ENCODE assay signal across 15 cellular contexts in the genomic region with DNA sequence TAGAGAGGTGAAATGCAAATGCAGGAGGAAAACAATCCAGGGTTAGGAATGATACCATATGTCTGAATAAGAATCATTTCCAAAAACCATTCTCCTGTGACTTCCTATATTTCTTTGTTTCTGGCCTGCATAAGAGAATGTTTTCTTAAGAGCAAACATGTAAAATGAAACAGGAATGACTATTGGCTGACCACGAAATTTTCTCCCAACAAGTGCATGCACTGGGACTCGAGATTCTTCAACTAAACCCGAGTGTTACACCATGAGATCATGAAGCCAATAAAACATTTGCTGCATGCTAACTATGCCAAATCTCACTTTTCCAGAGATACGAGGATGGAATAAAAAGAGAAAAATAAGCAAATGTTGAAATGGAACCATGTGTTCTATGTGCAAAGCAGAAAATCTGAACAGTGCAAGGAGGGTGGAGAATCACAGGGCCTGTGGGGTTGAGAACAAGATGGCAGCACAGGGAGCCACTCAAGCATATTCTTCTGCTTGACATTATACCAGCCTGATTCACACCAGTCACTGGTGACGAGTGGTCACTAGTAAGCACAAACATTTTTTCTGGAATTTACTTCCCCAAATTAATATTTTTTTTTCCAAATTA.
DNase-seq lines count a peak whose midpoint lies in the region; ATAC-seq and TF ChIP-seq lines count a peak whose summit lies in the region.
"Had no signal": no experiment of that assay in that cellular context is flagged by ENCODE, and none has a peak within 500 bp of the region (broad histone marks: within the 10 kb centered on the region; RNA-seq: fewer than 3 reads in every experiment).

No MANE protein-coding gene starts in this region.

- H2BK15ac ChIP-seq in mesenchymal stem cell (ENCODE audit: low read depth, poor library complexity, severe bottlenecking) = no peak overlapping the region

- no peaks in the 10 kb centered on the region for H3K79me1 ChIP-seq in mesenchymal stem cell (replicated peaks; ENCODE audit: low read length, poor library complexity, severe bottlenecking)

- no peak overlapping the region for H2BK120ac ChIP-seq in mesenchymal stem cell (ENCODE audit: low read depth, low read length)

- H2AK5ac ChIP-seq in mesenchymal stem cell (ENCODE audit: low read length, severe bottlenecking) = no peak overlapping the region

- 29% methylated on average over 4 of the region's 5 CpGs for WGBS in mesenchymal stem cell
- 29 to 43% (median 42%) methylated on average over 5 of the region's 5 CpGs for WGBS in psoas muscle, 3 donors

- H3K4me1 ChIP-seq in mesenchymal stem cell (ENCODE audit: control insufficient read depth, insufficient read depth, low read depth, low read length) = peaks cover 3% of the 10 kb centered on the region
- H3K4me1 ChIP-seq in psoas muscle = no peaks in the 10 kb centered on the region

- no peaks in the 10 kb centered on the region for H3K9me3 ChIP-seq in mesenchymal stem cell (ENCODE audit: control insufficient read depth, low read length)
- no peaks in the 10 kb centered on the region for H3K9me3 ChIP-seq in psoas muscle

- H3K4me2 ChIP-seq in mesenchymal stem cell (ENCODE audit: low read length, poor library complexity, severe bottlenecking) = no peak overlapping the region

- H3K27ac ChIP-seq in mesenchymal stem cell (ENCODE audit: low read length, poor library complexity, severe bottlenecking) = peak overlapping the region; percentile 97
- no peak overlapping the region for H3K27ac ChIP-seq in psoas muscle

- H3K36me3 ChIP-seq in mesenchymal stem cell (ENCODE audit: control insufficient read depth in 1 of 2, insufficient read depth in 2 of 2, low read depth in 1 of 2, low read length in 2 of 2) = no peaks in the 10 kb centered on the region
- no peaks in the 10 kb centered on the region for H3K36me3 ChIP-seq in psoas muscle (ENCODE audit: insufficient read depth in 1 of 2, low read depth in 1 of 2)

- ATAC-seq in Right ventricle myocardium inferior (peak; percentile 76), HG02981 (IDR thresholded peaks at IDR 0.05; ENCODE audit: unreplicated experiment) (no peak), GM21717 (IDR thresholded peaks at IDR 0.05; ENCODE audit: unreplicated experiment) (no peak), psoas muscle (no peak)

- H2BK12ac ChIP-seq in mesenchymal stem cell (ENCODE audit: low read length in 2 of 2) = no peak overlapping the region

- no peak overlapping the region for H3K4ac ChIP-seq in mesenchymal stem cell (ENCODE audit: low read depth in 1 of 2, low read length in 2 of 2)

- H3K27me3 ChIP-seq in mesenchymal stem cell (ENCODE audit: control insufficient read depth in 1 of 2, insufficient read depth in 1 of 2, low read length in 2 of 2) (no peaks in the 10 kb centered on the region), psoas muscle (ENCODE audit: insufficient read depth in 3 of 3, low read length in 2 of 3) (no peaks in the 10 kb centered on the region)

- H3K14ac ChIP-seq in mesenchymal stem cell (ENCODE audit: low read length in 2 of 2) = no peak overlapping the region

- H2AFZ ChIP-seq in mesenchymal stem cell (ENCODE audit: low read depth, low read length) = no peak overlapping the region

- DNase-seq in Right ventricle myocardium inferior (ENCODE audit: missing footprints) (no peak), cardiac septum (ENCODE audit: low spot score) (no peak), epithelial cell of proximal tubule (ENCODE audit: low read depth) (peak; percentile 43), mesenchymal stem cell (peak; percentile 61), psoas muscle (no peak), NCI-H1694 treated with DMSO at 0.1 percent for 48 hours (lab: John Stamatoyannopoulos, UW) (no peak)
- DNase-seq: 8988T; activated CD4-positive, alpha-beta T cell treated with anti-CD3 and anti-CD28 coated beads for 4 hours; DND-41; NCI-H1092 treated with DMSO at 0.1 percent for 48 hours; NCI-H524; stimulated activated CD4-positive, alpha-beta T cell treated with anti-CD3 and anti-CD28 coated beads, Interleukin-12 subunit alpha, Interleukin-12 subunit beta, amount 100 ng/mL, for 4 hours; stimulated activated CD8-positive, alpha-beta memory T cell treated with anti-CD3 and anti-CD28 coated beads, Interleukin-4, amount 100 ng/mL, for 48 hours had no signal

- TF ChIP-seq CTCF in epithelial cell of proximal tubule (conservative IDR thresholded peaks at IDR 0.05; ENCODE audit: low read depth, low read length) = no peak
- no peak for TF ChIP-seq CTCF in psoas muscle (IDR thresholded peaks at IDR 0.05)

- peak overlapping the region; percentile 90 for H2BK5ac ChIP-seq in mesenchymal stem cell (ENCODE audit: low read depth, low read length, poor library complexity, severe bottlenecking)

- intact Hi-C loops in Right ventricle myocardium inferior (cut with DNase I) = no loop called here
- intact Hi-C loops in cardiac septum (cut with DNase I) = loop anchor here (10.0 kb wide), 1 partner anchor 268 kb away; no protein-coding TSS in a partner anchor
- intact Hi-C loops in psoas muscle (cut with DNase I) = no loop called here

- H3K9ac ChIP-seq in mesenchymal stem cell (ENCODE audit: low read length) = peak overlapping the region; percentile 76

- no peak overlapping the region for H4K8ac ChIP-seq in mesenchymal stem cell (ENCODE audit: low read length)

- no peak overlapping the region for H4K91ac ChIP-seq in mesenchymal stem cell (ENCODE audit: low read length)

- no peak overlapping the region for H3K18ac ChIP-seq in mesenchymal stem cell (ENCODE audit: low read depth in 1 of 2, low read length in 2 of 2)

- H3K23ac ChIP-seq in mesenchymal stem cell (ENCODE audit: low read length in 2 of 2) = no peak overlapping the region

- H3K4me3 ChIP-seq in epithelial cell of proximal tubule (ENCODE audit: low read depth, low read length) (no peak overlapping the region), mesenchymal stem cell (ENCODE audit: insufficient read depth in 1 of 2, low read depth in 1 of 2, low read length in 2 of 2) (peak overlapping the region in 1 of 2 experiments; percentile 60), psoas muscle (no peak overlapping the region)

Comparison
In these comparisons a context has a peak if more than half of its experiments do, and no peak if none do; other contexts are left out.
1. DNase-seq: peak in epithelial cell of proximal tubule (single experiment) and mesenchymal stem cell (single experiment); none in Right ventricle myocardium inferior (single experiment), cardiac septum (single experiment), psoas muscle (0 of 2) and NCI-H1694 treated with DMSO at 0.1 percent for 48 hours (single experiment).